Comparison of ENCODE assay signal across 1 cellular context in genomic region chr12:18798445-18799139, GRCh38.
TF ChIP-seq lines count a peak whose summit lies in the region.

No MANE protein-coding gene starts in this region.

TF ChIP-seq in GM23338, 12 proteins besides CTCF, POLR2A, EP300 and RAD21 (continued from another document):
- no peak for TF ChIP-seq ZNF462 (CRISPR knock-in tag; IDR thresholded peaks at IDR 0.05)
- no peak for TF ChIP-seq POLR2AphosphoS5 (IDR thresholded peaks at IDR 0.05; ENCODE audit: low read depth)
- TF ChIP-seq REST (IDR thresholded peaks at IDR 0.05; ENCODE audit: unreplicated experiment): no peak
- TF ChIP-seq JUNB (IDR thresholded peaks at IDR 0.05; ENCODE audit: unreplicated experiment): no peak
- no peak for TF ChIP-seq ETS1 (IDR thresholded peaks at IDR 0.05)
- no peak for TF ChIP-seq ZNF331 (CRISPR knock-in tag; IDR thresholded peaks at IDR 0.05; ENCODE audit: low read depth)
- no peak for TF ChIP-seq EZH2phosphoT487 (IDR thresholded peaks at IDR 0.05; ENCODE audit: unreplicated experiment)
